Comparison of ENCODE assay signal across 10 cellular contexts in the genomic region with DNA sequence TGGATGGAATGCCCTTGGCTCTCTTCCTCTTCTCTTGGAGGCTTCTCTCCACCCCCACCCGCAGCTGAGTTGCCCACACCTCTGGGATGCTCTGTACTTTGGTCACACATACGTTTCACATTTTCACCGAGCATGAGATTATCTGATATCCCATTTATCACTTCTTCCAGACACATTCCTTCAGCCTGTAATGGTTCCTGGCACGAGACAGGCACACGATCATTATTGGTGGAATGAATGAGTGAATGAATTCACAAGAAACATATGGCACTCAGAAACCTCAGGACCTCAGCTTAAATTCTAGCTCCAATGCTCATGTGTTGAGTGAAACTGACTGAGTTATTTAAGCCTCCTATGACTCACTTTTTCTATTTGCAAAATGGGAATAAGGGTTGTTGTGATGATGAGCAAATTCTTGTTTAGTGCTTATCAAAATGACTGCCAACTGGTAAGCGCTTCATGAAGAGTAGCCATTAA.
DNase-seq lines count a peak whose midpoint lies in the region; ATAC-seq and TF ChIP-seq lines count a peak whose summit lies in the region.
"Had no signal": no experiment of that assay in that cellular context is flagged by ENCODE, and none has a peak within 500 bp of the region (broad histone marks: within the 10 kb centered on the region; RNA-seq: fewer than 3 reads in every experiment).

No MANE protein-coding gene starts in this region.

- no peaks in the 10 kb centered on the region for H3K27me3 ChIP-seq in neural progenitor cell
- H3K27me3 ChIP-seq in testis: no peaks in the 10 kb centered on the region
- H3K27me3 ChIP-seq: right atrium auricular region had no signal

- H4K20me1 ChIP-seq in neural progenitor cell (ENCODE audit: low read depth): no peaks in the 10 kb centered on the region

- 83 to 91% methylated on average over 6 of the region's 6 CpGs for WGBS in testis, 2 donors

- no peaks in the 10 kb centered on the region for H3K4me1 ChIP-seq in neural progenitor cell
- no peaks in the 10 kb centered on the region for H3K4me1 ChIP-seq in testis
- H3K4me1 ChIP-seq: right atrium auricular region had no signal

- TF ChIP-seq POLR2A in testis (IDR thresholded peaks at IDR 0.05): no peak

- H3K4me2 ChIP-seq in neural progenitor cell: no peak overlapping the region

- intact Hi-C loops in testis (cut with DNase I; ENCODE audit: low total_unique reads): no loop called here

- peak overlapping the region; percentile 21 for H3K27ac Mint-ChIP-seq in neural progenitor cell

- no peaks in the 10 kb centered on the region for H3F3A ChIP-seq in neural progenitor cell (ENCODE audit: low read depth)

- H3K27ac ChIP-seq in neural progenitor cell (no peak overlapping the region), testis (no peak overlapping the region)
- H3K27ac ChIP-seq: right atrium auricular region had no signal

- H3K9me3 Mint-ChIP-seq in neural progenitor cell: no peaks in the 10 kb centered on the region

- no peaks in the 10 kb centered on the region for H3K36me3 Mint-ChIP-seq in neural progenitor cell

- H3K4me3 ChIP-seq in neural progenitor cell (no peak overlapping the region), testis (no peak overlapping the region)
- H3K4me3 ChIP-seq: right atrium auricular region had no signal

- no peak overlapping the region for H2AFZ ChIP-seq in neural progenitor cell (replicated peaks)

- no peaks in the 10 kb centered on the region for H3K9me3 ChIP-seq in neural progenitor cell (ENCODE audit: low read depth)
- no peaks in the 10 kb centered on the region for H3K9me3 ChIP-seq in testis
- H3K9me3 ChIP-seq: right atrium auricular region had no signal

- peaks cover 2% of the 10 kb centered on the region for H3K27me3 Mint-ChIP-seq in neural progenitor cell (ENCODE audit: insufficient read depth, low read depth)

- DNase-seq in neural progenitor cell (ENCODE audit: low spot score): no peak
- DNase-seq in testis: no peak
- no peak for DNase-seq in glomerular visceral epithelial cell (ENCODE audit: extremely low spot score)
- no peak for DNase-seq in SIG-M5 (lab: John Stamatoyannopoulos, UW)
- DNase-seq in cerebellar cortex (ENCODE audit: low spot score): no peak
- DNase-seq: NCI-H1092 treated with DMSO at 0.1 percent for 48 hours had no signal

- H3K4me1 Mint-ChIP-seq in neural progenitor cell: peaks cover 9% of the 10 kb centered on the region

- no peaks in the 10 kb centered on the region for H3K79me2 ChIP-seq in neural progenitor cell (ENCODE audit: low read depth)

- no peak overlapping the region for H3K9ac ChIP-seq in neural progenitor cell

- TF ChIP-seq CTCF in neural progenitor cell (IDR thresholded peaks at IDR 0.05) (no peak), testis (IDR thresholded peaks at IDR 0.05) (no peak)

- no peak overlapping the region for H3K4me3 Mint-ChIP-seq in neural progenitor cell

- ATAC-seq in GM18502 (IDR thresholded peaks at IDR 0.05; ENCODE audit: poor library complexity, unreplicated experiment) (peak; percentile 32), HG02840 (IDR thresholded peaks at IDR 0.05; ENCODE audit: low FRiP score, unreplicated experiment) (peak; percentile 8), SK-N-SH treated with all-trans-retinoic acid at 6 μM for 48 hours (peak; percentile 72)

- H3K36me3 ChIP-seq in neural progenitor cell (no peaks in the 10 kb centered on the region), testis (ENCODE audit: low read depth, missing control alignments) (no peaks in the 10 kb centered on the region)
- H3K36me3 ChIP-seq: right atrium auricular region had no signal

TF ChIP-seq in SK-N-SH treated with all-trans-retinoic acid at 6 μM for 48 hours, 23 proteins besides CTCF, POLR2A, EP300 and RAD21:
- TF ChIP-seq ZNF70 (CRISPR knock-in tag; IDR thresholded peaks at IDR 0.05) (no peak), ISL1 (CRISPR knock-in tag; IDR thresholded peaks at IDR 0.05) (peak; percentile 9; the same call in 1 of the 2 replicates), PPARA (CRISPR knock-in tag; IDR thresholded peaks at IDR 0.05; ENCODE audit: borderline replicate concordance) (no peak), ZC3H10 (CRISPR knock-in tag; IDR thresholded peaks at IDR 0.05) (no peak)
TF ChIP-seq in SK-N-SH treated with all-trans-retinoic acid at 6 μM for 48 hours: peak in this region for 1.

Comparison
In these comparisons a context has a peak if more than half of its experiments do, and no peak if none do; other contexts are left out.
1. ATAC-seq: peak in every context shown above with its lines; median percentile 72 in SK-N-SH treated with all-trans-retinoic acid at 6 μM for 48 hours; 32 in GM18502; 8 in HG02840.